In the genomic region with DNA sequence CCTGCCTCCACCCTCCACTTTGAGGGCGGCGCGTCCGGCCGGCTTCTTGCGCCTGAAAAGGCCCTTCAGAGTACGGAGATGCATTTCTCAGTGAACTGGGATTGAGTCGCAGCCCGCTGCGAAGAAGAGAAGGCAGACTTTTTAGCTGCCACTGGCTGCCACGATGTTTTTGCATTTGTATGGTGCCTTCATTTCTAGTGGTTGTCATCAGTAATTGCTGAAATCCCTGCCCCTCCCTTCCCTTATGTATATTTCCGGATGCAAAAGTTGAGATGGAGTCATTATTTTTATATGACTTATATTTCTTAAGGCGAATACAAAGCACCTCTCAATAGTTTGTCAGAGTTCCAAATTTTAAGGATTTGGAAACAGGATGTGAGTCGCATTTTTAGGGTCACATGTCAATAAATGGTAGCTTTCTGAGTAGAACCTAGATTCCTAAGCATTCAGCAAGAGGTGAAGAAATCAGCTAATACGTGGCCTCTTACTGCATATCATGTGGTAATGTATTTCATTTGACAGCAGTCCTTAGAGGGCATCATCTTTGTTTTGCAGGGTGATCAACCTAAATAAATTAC, we compare ENCODE assay signal across 1 cellular context.
TF ChIP-seq lines count a peak whose summit lies in the region.

No MANE protein-coding gene starts in this region.

TF ChIP-seq in GM12878, 131 proteins besides CTCF, POLR2A, EP300 and RAD21 (continued from another document):
- TF ChIP-seq, protein P1, sequence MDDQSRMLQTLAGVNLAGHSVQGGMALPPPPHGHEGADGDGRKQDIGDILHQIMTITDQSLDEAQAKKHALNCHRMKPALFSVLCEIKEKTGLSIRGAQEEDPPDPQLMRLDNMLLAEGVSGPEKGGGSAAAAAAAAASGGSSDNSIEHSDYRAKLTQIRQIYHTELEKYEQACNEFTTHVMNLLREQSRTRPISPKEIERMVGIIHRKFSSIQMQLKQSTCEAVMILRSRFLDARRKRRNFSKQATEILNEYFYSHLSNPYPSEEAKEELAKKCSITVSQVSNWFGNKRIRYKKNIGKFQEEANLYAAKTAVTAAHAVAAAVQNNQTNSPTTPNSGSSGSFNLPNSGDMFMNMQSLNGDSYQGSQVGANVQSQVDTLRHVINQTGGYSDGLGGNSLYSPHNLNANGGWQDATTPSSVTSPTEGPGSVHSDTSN (IDR thresholded peaks at IDR 0.05; ENCODE audit: insufficient replicate concordance, low read depth, low read length), result no peak
- TF ChIP-seq TAF1 (IDR thresholded peaks at IDR 0.05; ENCODE audit: borderline replicate concordance, low read depth, low read length), result no peak
- TF ChIP-seq PAX5 (IDR thresholded peaks at IDR 0.05; ENCODE audit: borderline replicate concordance, low read depth, low read length), result no peak
- TF ChIP-seq CREM (IDR thresholded peaks at IDR 0.05; ENCODE audit: low read depth), result no peak
- TF ChIP-seq RELA (IDR thresholded peaks at IDR 0.05; ENCODE audit: borderline replicate concordance, partially characterized antibody), result no peak
- TF ChIP-seq KAT2A (conservative IDR thresholded peaks at IDR 0.05; ENCODE audit: control insufficient read depth, low read depth, low read length), result no peak
